ENCODE assay signal across 8 cellular contexts in genomic region chr4:40992472-40993298, GRCh38.
DNase-seq lines count a peak whose midpoint lies in the region; ATAC-seq, FAIRE-seq and TF ChIP-seq lines count a peak whose summit lies in the region.

No MANE protein-coding gene starts in this region.

- H3K4me1 ChIP-seq in smooth muscle cell (ENCODE audit: low read depth) (peaks cover 7% of the 10 kb centered on the region), neuronal stem cell (ENCODE audit: control insufficient read depth in 2 of 2, insufficient read depth in 1 of 2, low read depth in 1 of 2, low read length in 2 of 2) (no peaks in the 10 kb centered on the region)

- H3K14ac ChIP-seq in neuronal stem cell (ENCODE audit: low read length) = no peak overlapping the region

- H4K91ac ChIP-seq in neuronal stem cell (ENCODE audit: low read depth, low read length, poor library complexity) = no peak overlapping the region

- no peak overlapping the region for H4K8ac ChIP-seq in neuronal stem cell (ENCODE audit: low read depth, low read length)

- no peak overlapping the region for H3K4ac ChIP-seq in neuronal stem cell (ENCODE audit: low read length)

- peak overlapping the region; percentile 56 for H3K4me2 ChIP-seq in smooth muscle cell
- H3K4me2 ChIP-seq in neuronal stem cell (ENCODE audit: insufficient read depth, low read length, poor library complexity, severe bottlenecking) = no peak overlapping the region

- H3K4me3 ChIP-seq in GM12865 (ENCODE audit: low read depth, low read length) (peak overlapping the region; percentile 49), bronchial epithelial cell (ENCODE audit: low read depth, low read length) (no peak overlapping the region), smooth muscle cell (no peak overlapping the region), neuronal stem cell (ENCODE audit: low read length in 2 of 2) (no peak overlapping the region)

- FAIRE-seq in bronchial epithelial cell (lab: Jason Lieb, UNC) = no peak

- no peak overlapping the region for H2BK15ac ChIP-seq in neuronal stem cell (ENCODE audit: low read length)

- H2BK5ac ChIP-seq in neuronal stem cell (ENCODE audit: low read length) = no peak overlapping the region

- WGBS in smooth muscle cell (ENCODE audit: low lambda C conversion rate) = 45% methylated on average over 17 of the region's 17 CpGs
- WGBS in neuronal stem cell (ENCODE audit: extremely low coverage in 2 of 2, insufficient read length in 2 of 2, insufficient replicate concordance in 1 of 2), 2 donors = no CpG with 5 or more reads among the region's 17 CpGs

- H3K79me2 ChIP-seq in smooth muscle cell (ENCODE audit: low read depth) = no peaks in the 10 kb centered on the region

- peaks cover 28% of the 10 kb centered on the region for H3F3A ChIP-seq in smooth muscle cell (ENCODE audit: low read depth)

- TF ChIP-seq CTCF in GM12865 (IDR thresholded peaks at IDR 0.05; ENCODE audit: insufficient read depth, low read depth, low read length, missing control alignments) (no peak), bronchial epithelial cell (IDR thresholded peaks at IDR 0.05; ENCODE audit: insufficient read depth, low read length, severe bottlenecking) (no peak), smooth muscle cell (IDR thresholded peaks at IDR 0.05; ENCODE audit: borderline replicate concordance, insufficient read depth, poor library complexity, severe bottlenecking) (no peak)

- H4K20me1 ChIP-seq in smooth muscle cell (ENCODE audit: low read depth) = no peaks in the 10 kb centered on the region

- peak overlapping the region; percentile 90 for H3K27ac ChIP-seq in smooth muscle cell (ENCODE audit: low read depth)
- no peak overlapping the region for H3K27ac ChIP-seq in neuronal stem cell (replicated peaks; ENCODE audit: low read length)

- H3K23ac ChIP-seq in neuronal stem cell (ENCODE audit: low read depth, low read length, poor library complexity) = no peak overlapping the region

- no peak overlapping the region for H2AK5ac ChIP-seq in neuronal stem cell (ENCODE audit: low read depth, low read length)

- H2BK120ac ChIP-seq in neuronal stem cell (ENCODE audit: low read depth, low read length) = no peak overlapping the region

- H3K79me1 ChIP-seq in neuronal stem cell (ENCODE audit: low read depth, low read length) = no peaks in the 10 kb centered on the region

- no peaks in the 10 kb centered on the region for H3K27me3 ChIP-seq in bronchial epithelial cell (ENCODE audit: control insufficient read depth, insufficient read depth, low read length)
- no peaks in the 10 kb centered on the region for H3K27me3 ChIP-seq in smooth muscle cell (ENCODE audit: low read depth)
- no peaks in the 10 kb centered on the region for H3K27me3 ChIP-seq in neuronal stem cell (ENCODE audit: control insufficient read depth in 3 of 3, insufficient read depth in 3 of 3, low read depth in 1 of 3, low read length in 3 of 3)

- peak overlapping the region; percentile 11 for H3K9ac ChIP-seq in smooth muscle cell (ENCODE audit: low read depth)
- H3K9ac ChIP-seq in neuronal stem cell (ENCODE audit: low read depth, low read length, poor library complexity) = no peak overlapping the region

- H2BK12ac ChIP-seq in neuronal stem cell (ENCODE audit: low read length) = no peak overlapping the region

- H3K9me3 ChIP-seq in smooth muscle cell (replicated peaks; ENCODE audit: low read depth) (no peaks in the 10 kb centered on the region), neuronal stem cell (replicated peaks in 1 of 2; ENCODE audit: control insufficient read depth in 2 of 2, insufficient read depth in 1 of 2, low read depth in 1 of 2, low read length in 2 of 2) (no peaks in the 10 kb centered on the region)

- DNase-seq in GM12865 (ENCODE audit: low read depth) = peak; percentile 91
- DNase-seq in HPDE6-E6E7 (ENCODE audit: extremely low spot score) = peak; percentile 54
- DNase-seq in bronchial epithelial cell (ENCODE audit: low read depth) = peak; percentile 95
- DNase-seq in smooth muscle cell (lab: John Stamatoyannopoulos, UW; ENCODE audit: unreplicated experiment) = no peak
- DNase-seq in stimulated activated CD4-positive, alpha-beta T cell treated with anti-CD3 and anti-CD28 coated beads, Interleukin-4, amount 100 ng/mL, for 24 hours = no peak
- no peak for DNase-seq in DMS79 (lab: John Stamatoyannopoulos, UW)
- no peak for DNase-seq in neuronal stem cell (ENCODE audit: low spot score)

- ATAC-seq in GM21515 (IDR thresholded peaks at IDR 0.05; ENCODE audit: unreplicated experiment) = peak; percentile 70

- H3K18ac ChIP-seq in neuronal stem cell (ENCODE audit: low read length) = no peak overlapping the region

- H2AFZ ChIP-seq in smooth muscle cell (ENCODE audit: low read depth) (no peak overlapping the region), neuronal stem cell (ENCODE audit: low read length) (no peak overlapping the region)

- H3K36me3 ChIP-seq in bronchial epithelial cell (ENCODE audit: control insufficient read depth, insufficient read depth, low read length) = no peaks in the 10 kb centered on the region
- no peaks in the 10 kb centered on the region for H3K36me3 ChIP-seq in smooth muscle cell (ENCODE audit: low read depth)
- H3K36me3 ChIP-seq in neuronal stem cell (replicated peaks in 1 of 2; ENCODE audit: control insufficient read depth in 2 of 2, insufficient read depth in 2 of 2, low read length in 2 of 2) = no peaks in the 10 kb centered on the region

Comparison
In these comparisons a context has a peak if more than half of its experiments do, and no peak if none do; other contexts are left out.
1. DNase-seq: peak in GM12865 (single experiment), HPDE6-E6E7 (single experiment) and bronchial epithelial cell (single experiment); none in smooth muscle cell (single experiment), stimulated activated CD4-positive, alpha-beta T cell treated with anti-CD3 and anti-CD28 coated beads, Interleukin-4, amount 100 ng/mL, for 24 hours (single experiment), DMS79 (single experiment) and neuronal stem cell (single experiment).